ENCODE assay signal across 7 cellular contexts in the genomic region with DNA sequence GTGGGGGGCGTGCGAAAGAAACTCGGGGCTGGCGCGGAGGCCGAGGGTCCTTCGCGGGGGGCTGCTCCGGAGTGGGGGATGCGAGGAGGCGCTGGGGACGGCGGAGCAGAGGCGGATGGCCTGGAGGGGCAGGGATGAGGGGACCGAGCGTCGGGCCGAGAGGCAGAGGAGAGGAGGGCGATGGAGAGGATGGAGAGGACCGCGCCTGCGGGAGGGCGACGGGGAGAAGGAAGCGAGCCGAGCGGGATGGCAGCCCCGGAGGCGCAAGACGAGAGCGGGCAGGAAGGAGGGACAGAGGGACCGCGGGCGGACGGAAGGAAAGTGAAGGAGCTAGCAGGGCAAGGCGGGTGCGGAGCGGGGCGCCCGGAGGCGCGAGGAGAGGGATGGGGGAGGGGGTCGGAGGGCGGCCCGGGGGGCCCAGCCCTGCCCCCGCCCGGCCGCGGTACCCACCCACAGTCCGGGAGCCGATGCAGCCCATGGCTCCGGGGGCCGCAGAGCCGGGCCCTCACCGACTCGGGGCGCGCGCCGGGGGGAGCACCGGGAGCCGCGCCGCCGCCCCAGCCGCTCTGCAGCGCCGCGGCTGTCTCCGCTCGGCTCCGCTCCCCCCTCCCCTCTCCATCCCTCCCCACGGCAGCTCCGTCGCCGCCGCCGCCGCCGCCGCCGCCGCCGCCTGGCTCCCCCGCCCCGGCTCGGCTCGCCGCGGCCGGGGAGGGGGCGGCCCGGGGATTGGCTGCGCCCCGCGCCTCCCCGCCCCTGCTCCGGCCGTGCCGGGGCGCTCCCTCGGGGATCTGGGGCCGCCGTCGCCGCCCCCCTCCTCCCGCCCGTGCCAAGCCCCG. TPM values are rescaled to one million over a fixed set of nuclear protein-coding genes. Genes with fewer than 3 reads are reported as not detected.
DNase-seq lines count a peak whose midpoint lies in the region; ATAC-seq, FAIRE-seq and TF ChIP-seq lines count a peak whose summit lies in the region.

A gene (minus strand): TSS at position 588 of the 836 bp plus-strand sequence. CDS start 110 bp downstream, at position 478.

- no peak within 1 kb of the TSS for H3K14ac ChIP-seq in trophoblast cell (ENCODE audit: low read length)

- DNase-seq in GM12891 (ENCODE audit: insufficient read length, low spot score) (peak; percentile 59), HuH-7 (ENCODE audit: low spot score) (peak; percentile 50), activated gamma-delta T cell (lab: John Stamatoyannopoulos, UW) (peak; percentile 30), heart left ventricle (no peak), trophoblast cell (no peak), erythroblast (lab: John Stamatoyannopoulos, UW) (no peak), NOMO-1 treated with DMSO at 0.1 percent for 48 hours (lab: John Stamatoyannopoulos, UW; ENCODE audit: unreplicated experiment) (no peak)

- peaks cover 5 to 55% (median 32%) of the 10 kb centered on the region in 9 donors for H3K27me3 ChIP-seq in heart left ventricle
- peaks cover 46% of the 10 kb centered on the region for H3K27me3 ChIP-seq in trophoblast cell (ENCODE audit: insufficient read depth, low read length)

- H2BK5ac ChIP-seq in trophoblast cell (ENCODE audit: low read depth, low read length, poor library complexity), result no peak within 1 kb of the TSS

- ATAC-seq in heart left ventricle, result peak in 2 of 4 donors; percentile 42

- H4K91ac ChIP-seq in trophoblast cell (ENCODE audit: low read depth, low read length), result no peak within 1 kb of the TSS

- H3K27ac ChIP-seq in heart left ventricle (peak within 1 kb of the TSS in 1 of 12 donors; percentile 25), trophoblast cell (ENCODE audit: low read depth, low read length) (no peak within 1 kb of the TSS)

- peak within 1 kb of the TSS; percentile 11 to 70 (median 51) for H3K4me3 ChIP-seq in heart left ventricle
- peak within 1 kb of the TSS; percentile 57 for H3K4me3 ChIP-seq in trophoblast cell (ENCODE audit: low read depth, low read length)

- no peaks in the 10 kb centered on the region for H3K79me2 ChIP-seq in trophoblast cell (ENCODE audit: control insufficient read depth, insufficient read depth, low read length, poor library complexity)

- H3K4ac ChIP-seq in trophoblast cell (ENCODE audit: low read depth, low read length), result no peak within 1 kb of the TSS

- no peak within 1 kb of the TSS for H2AFZ ChIP-seq in trophoblast cell (ENCODE audit: insufficient read depth, low read length, poor library complexity)

- H3K36me3 ChIP-seq in heart left ventricle, result no peaks in the 10 kb centered on the region
- H3K36me3 ChIP-seq in trophoblast cell (ENCODE audit: control insufficient read depth in 1 of 2, insufficient read depth in 2 of 2, low read length in 2 of 2), result no peaks in the 10 kb centered on the region

- no peak within 1 kb of the TSS for H4K8ac ChIP-seq in trophoblast cell (ENCODE audit: low read depth, low read length)

- TF ChIP-seq POLR2A in GM12891 (IDR thresholded peaks at IDR 0.05; ENCODE audit: low read depth, low read length) (no peak), heart left ventricle (IDR thresholded peaks at IDR 0.05) (no peak), erythroblast (IDR thresholded peaks at IDR 0.05; ENCODE audit: low read length) (no peak)

- H2BK12ac ChIP-seq in trophoblast cell (ENCODE audit: low read length), result no peak within 1 kb of the TSS

- H3K23ac ChIP-seq in trophoblast cell (ENCODE audit: low read length), result no peak within 1 kb of the TSS

- H3K18ac ChIP-seq in trophoblast cell (ENCODE audit: low read length), result no peak within 1 kb of the TSS

- H4K12ac ChIP-seq in trophoblast cell (ENCODE audit: low read depth, low read length), result no peak within 1 kb of the TSS

- TF ChIP-seq CTCF in heart left ventricle (IDR thresholded peaks at IDR 0.05), result no peak

- H3K4me1 ChIP-seq in heart left ventricle (peaks cover 0 to 18% (median 4%) of the 10 kb centered on the region in 12 donors), trophoblast cell (ENCODE audit: control insufficient read depth in 1 of 2, insufficient read depth in 2 of 2, low read length in 2 of 2) (peaks cover 0 to 5% of the 10 kb centered on the region in 2 experiments)

- 0 to 2% (median 1%) methylated on average over 42 to 109 of the region's 109 CpGs for WGBS in heart left ventricle, 4 donors
- no CpG with 5 or more reads among the region's 109 CpGs for WGBS in trophoblast cell (ENCODE audit: extremely low coverage, insufficient coverage, insufficient read length)

- H3K9ac ChIP-seq in trophoblast cell (ENCODE audit: low read length), result no peak within 1 kb of the TSS

- H2AK5ac ChIP-seq in trophoblast cell (ENCODE audit: low read length), result no peak within 1 kb of the TSS

- no peak within 1 kb of the TSS for H2BK120ac ChIP-seq in trophoblast cell (ENCODE audit: insufficient read depth, low read length, poor library complexity)

- no peak for FAIRE-seq in GM12891 (lab: Jason Lieb, UNC)

- H3K9me3 ChIP-seq in heart left ventricle (no peaks in the 10 kb centered on the region), trophoblast cell (ENCODE audit: insufficient read depth, low read depth, low read length) (peaks cover 2% of the 10 kb centered on the region)

- H3K4me2 ChIP-seq in trophoblast cell (ENCODE audit: low read length), result peak within 1 kb of the TSS; percentile 60

- no peaks in the 10 kb centered on the region for H3K79me1 ChIP-seq in trophoblast cell (ENCODE audit: low read length)

- intact Hi-C loops in heart left ventricle (cut with DNase I), result loop anchor here in 3 of 10 donors (5.0 to 10.0 kb wide), 2 partner anchors 45 to 52 kb away; a partner anchor contains a TSS

TF ChIP-seq in GM12891, 5 proteins besides CTCF, POLR2A, EP300 and RAD21:
- TF ChIP-seq POLR2AphosphoS5 (IDR thresholded peaks at IDR 0.05; ENCODE audit: low read depth, low read length) (no peak), TAF1 (IDR thresholded peaks at IDR 0.05; ENCODE audit: low read depth, low read length) (no peak)

RNA-seq across cellular contexts. Expression of the gene that starts here (rescaled TPM):
- polyA plus RNA-seq in GM12891 (2012; ENCODE audit: low read depth, missing spikeins), result 0.03 TPM
- total RNA-seq in heart left ventricle, result under 1 TPM; 0.15 to 0.79 (median 0.42) TPM
- polyA plus RNA-seq in heart left ventricle, result under 1 TPM; 0.19 to 0.25 TPM
- polyA plus RNA-seq in trophoblast cell (2013), result 0.22 and 0.28 TPM in 2 replicates

Comparison
In these comparisons a context has a peak if more than half of its experiments do, and no peak if none do; other contexts are left out.
1. DNase-seq: peak in GM12891 (single experiment), HuH-7 (single experiment) and activated gamma-delta T cell (single experiment); none in heart left ventricle (0 of 5), trophoblast cell (0 of 2), erythroblast (0 of 2) and NOMO-1 treated with DMSO at 0.1 percent for 48 hours (single experiment).